14 cellular contexts compared by ENCODE assay signal in genomic region chr12:115313929-115314328, GRCh38.
DNase-seq lines count a peak whose midpoint lies in the region; ATAC-seq, FAIRE-seq and TF ChIP-seq lines count a peak whose summit lies in the region.
"Had no signal": no experiment of that assay in that cellular context is flagged by ENCODE, and none has a peak within 500 bp of the region (broad histone marks: within the 10 kb centered on the region; RNA-seq: fewer than 3 reads in every experiment).

No MANE protein-coding gene starts in this region.

- no peak overlapping the region for H3K27ac Mint-ChIP-seq in CD4-positive, alpha-beta memory T cell
- H3K27ac Mint-ChIP-seq: endodermal cell; stimulated activated memory B cell treated with anti-CD40 and anti-IgM and Interleukin-4, amounts not matched to agents 10 μg/mL and 1 μg/mL and 100 μg/mL, for 72 hours had no signal

- H3K79me2 ChIP-seq in osteoblast (ENCODE audit: insufficient read depth, low read length): no peaks in the 10 kb centered on the region

- TF ChIP-seq CTCF in osteoblast (IDR thresholded peaks at IDR 0.05; ENCODE audit: extremely low read depth, low read depth, low read length): no peak

- no peak for FAIRE-seq in RCC 7860 (lab: Jason Lieb, UNC)

- H4K20me1 ChIP-seq in osteoblast (ENCODE audit: insufficient read depth, low read length): no peaks in the 10 kb centered on the region

- H3K36me3 ChIP-seq in osteoblast (ENCODE audit: insufficient read depth, low read length): no peaks in the 10 kb centered on the region
- H3K36me3 ChIP-seq in CD4-positive, alpha-beta memory T cell (ENCODE audit: insufficient read depth, low read length): no peaks in the 10 kb centered on the region

- no peak overlapping the region for H3K27ac ChIP-seq in osteoblast (ENCODE audit: low read depth, low read length)
- no peak overlapping the region for H3K27ac ChIP-seq in CD4-positive, alpha-beta memory T cell (ENCODE audit: low read depth, low read length)

- no peak overlapping the region for H2AFZ ChIP-seq in osteoblast (ENCODE audit: low read length)

- CTCF ChIA-PET in CD4-positive, alpha-beta memory T cell (lab: Charles Lee; ENCODE audit: partially characterized antibody): no interaction called here

- H3K27me3 ChIP-seq in osteoblast (ENCODE audit: insufficient read depth, low read length): no peaks in the 10 kb centered on the region
- H3K27me3 ChIP-seq in CD4-positive, alpha-beta memory T cell (ENCODE audit: insufficient read depth, low read length): no peaks in the 10 kb centered on the region

- peaks cover 5% of the 10 kb centered on the region for H3K4me1 ChIP-seq in osteoblast (ENCODE audit: insufficient read depth, low read length)
- H3K4me1 ChIP-seq in CD4-positive, alpha-beta memory T cell (ENCODE audit: insufficient read depth, low read length): no peaks in the 10 kb centered on the region

- H3K9me3 Mint-ChIP-seq in CD4-positive, alpha-beta memory T cell: peaks cover 0 to 13% (median 6%) of the 10 kb centered on the region in 8 donors
- H3K9me3 Mint-ChIP-seq: endodermal cell had no signal

- no peak overlapping the region for H3K4me3 ChIP-seq in osteoblast (ENCODE audit: insufficient read depth, low read length)
- no peak overlapping the region for H3K4me3 ChIP-seq in CD4-positive, alpha-beta memory T cell (ENCODE audit: low read length in 2 of 2)

- intact Hi-C loops in CD4-positive, alpha-beta memory T cell (cut with micrococcal nuclease): no loop called here

- H3K4me2 ChIP-seq in osteoblast (ENCODE audit: insufficient read depth, low read length): peak overlapping the region; percentile 34

- POLR2A ChIA-PET in CD4-positive, alpha-beta memory T cell (lab: Charles Lee; ENCODE audit: partially characterized antibody): no interaction called here

- no peak overlapping the region for H3K4me3 Mint-ChIP-seq in CD4-positive, alpha-beta memory T cell
- H3K4me3 Mint-ChIP-seq: endodermal cell; stimulated activated memory B cell treated with anti-CD40 and anti-IgM and Interleukin-4, amounts not matched to agents 10 μg/mL and 1 μg/mL and 100 μg/mL, for 72 hours had no signal

- H3K4me1 Mint-ChIP-seq in CD4-positive, alpha-beta memory T cell: no peaks in the 10 kb centered on the region
- H3K4me1 Mint-ChIP-seq: endodermal cell; stimulated activated memory B cell treated with anti-CD40 and anti-IgM and Interleukin-4, amounts not matched to agents 10 μg/mL and 1 μg/mL and 100 μg/mL, for 72 hours had no signal

- no peaks in the 10 kb centered on the region for H3K27me3 Mint-ChIP-seq in CD4-positive, alpha-beta memory T cell
- H3K27me3 Mint-ChIP-seq: stimulated activated memory B cell treated with anti-CD40 and anti-IgM and Interleukin-4, amounts not matched to agents 10 μg/mL and 1 μg/mL and 100 μg/mL, for 72 hours had no signal

- peak; percentile 93 for DNase-seq in ELR (ENCODE audit: low read depth)
- peak; percentile 74 for DNase-seq in RCC 7860 (ENCODE audit: low spot score)
- peak; percentile 38 for DNase-seq in fibroblast of gingiva (ENCODE audit: low read depth)
- no peak for DNase-seq in osteoblast (ENCODE audit: insufficient read length, low spot score, missing footprints)
- no peak for DNase-seq in CD4-positive, alpha-beta memory T cell
- DNase-seq: activated CD4-positive, alpha-beta T cell treated with anti-CD3 and anti-CD28 coated beads for 48 hours; aorta; endodermal cell; Kasumi-1; T-helper 1 cell had no signal

- H3K36me3 Mint-ChIP-seq in CD4-positive, alpha-beta memory T cell: no peaks in the 10 kb centered on the region
- H3K36me3 Mint-ChIP-seq: stimulated activated memory B cell treated with anti-CD40 and anti-IgM and Interleukin-4, amounts not matched to agents 10 μg/mL and 1 μg/mL and 100 μg/mL, for 72 hours had no signal

- H3K9me3 ChIP-seq in osteoblast (ENCODE audit: low read depth, low read length): no peaks in the 10 kb centered on the region
- H3K9me3 ChIP-seq in CD4-positive, alpha-beta memory T cell (ENCODE audit: control insufficient read depth in 1 of 2, low read length in 2 of 2): no peaks in the 10 kb centered on the region

- no peak for ATAC-seq in HG03135 (IDR thresholded peaks at IDR 0.05; ENCODE audit: unreplicated experiment)
- no peak for ATAC-seq in GM21717 (IDR thresholded peaks at IDR 0.05; ENCODE audit: unreplicated experiment)
- no peak for ATAC-seq in GM21528 (IDR thresholded peaks at IDR 0.05; ENCODE audit: low FRiP score, unreplicated experiment)
- ATAC-seq: stimulated activated memory B cell treated with anti-CD40 and anti-IgM and Interleukin-4, amounts not matched to agents 10 μg/mL and 1 μg/mL and 100 μg/mL, for 72 hours had no signal

Comparison
In these comparisons a context has a peak if more than half of its experiments do, and no peak if none do; other contexts are left out.
1. DNase-seq: peak in ELR (single experiment), RCC 7860 (single experiment) and fibroblast of gingiva (single experiment); none in osteoblast (single experiment) and CD4-positive, alpha-beta memory T cell (0 of 5).